Comparison of ENCODE assay signal across 1 cellular context in genomic region chr22:40482886-40483285, GRCh38.
TF ChIP-seq lines count a peak whose summit lies in the region.

No MANE protein-coding gene starts in this region.

TF ChIP-seq in IMR-90, 13 proteins besides CTCF, POLR2A, EP300 and RAD21:
- TF ChIP-seq RCOR1 (IDR thresholded peaks at IDR 0.05; ENCODE audit: insufficient replicate concordance, low read length): no peak
- no peak for TF ChIP-seq MXI1 (IDR thresholded peaks at IDR 0.05; ENCODE audit: borderline replicate concordance, low read depth, low read length)
- no peak for TF ChIP-seq FOS (IDR thresholded peaks at IDR 0.05; ENCODE audit: low read depth, low read length)
- no peak for TF ChIP-seq MAFK (IDR thresholded peaks at IDR 0.05; ENCODE audit: low read depth, low read length)
- no peak for TF ChIP-seq CHD1 (IDR thresholded peaks at IDR 0.05; ENCODE audit: low read depth, low read length)
- TF ChIP-seq BHLHE40 (IDR thresholded peaks at IDR 0.05; ENCODE audit: low read depth, low read length): no peak
- no peak for TF ChIP-seq NFE2L2 (IDR thresholded peaks at IDR 0.05; ENCODE audit: low read depth, low read length)
- TF ChIP-seq RFX5 (IDR thresholded peaks at IDR 0.05; ENCODE audit: low read depth, low read length): no peak
- no peak for TF ChIP-seq MAZ (IDR thresholded peaks at IDR 0.05; ENCODE audit: borderline replicate concordance, low read depth, low read length)
- TF ChIP-seq USF2 (IDR thresholded peaks at IDR 0.05; ENCODE audit: low read depth, low read length): no peak
